Comparison of ENCODE assay signal across 1 cellular context in the genomic region with DNA sequence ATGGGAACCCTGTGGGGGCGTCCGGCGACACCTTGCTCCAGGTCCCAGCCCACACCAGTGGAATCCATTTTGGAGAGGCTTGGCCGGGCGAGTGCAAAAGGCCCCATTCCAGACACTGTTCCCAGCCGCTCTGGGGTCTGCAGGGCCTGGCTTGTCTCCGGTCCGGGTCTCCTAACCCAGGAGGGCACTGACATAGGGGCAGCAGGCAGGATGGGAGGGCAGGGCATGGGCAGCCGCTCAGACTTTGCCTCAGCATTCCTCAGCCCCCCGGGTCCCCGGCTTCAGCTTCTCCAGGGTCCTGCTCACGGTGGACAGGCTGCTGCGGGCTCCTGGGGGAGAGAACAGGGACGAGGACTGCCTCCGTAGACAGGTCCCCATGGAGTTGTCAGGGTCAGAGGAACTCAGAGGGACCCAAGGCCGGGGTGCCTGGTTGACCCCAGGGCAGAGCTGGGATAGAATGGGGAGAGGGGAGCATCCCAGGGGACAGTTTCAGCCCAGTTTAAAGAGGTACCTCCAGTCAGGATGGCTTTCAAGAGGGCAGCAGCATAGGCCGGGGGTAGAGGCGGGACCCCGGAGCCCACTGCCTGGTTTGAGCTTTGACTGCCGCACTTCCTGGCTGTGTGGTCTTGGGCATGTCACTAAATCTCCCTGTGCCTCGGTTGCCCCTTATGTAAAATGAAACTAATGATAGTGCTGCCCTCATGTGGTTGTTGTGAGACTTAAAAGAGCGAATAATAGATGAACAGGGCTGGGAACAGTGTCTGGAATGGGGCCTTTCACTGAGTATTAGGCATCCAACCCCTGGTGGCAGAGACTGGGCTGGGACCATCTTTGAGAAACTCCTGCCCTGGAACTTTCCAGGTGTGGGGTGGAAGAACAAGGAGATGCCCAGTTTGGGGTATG.
TF ChIP-seq lines count a peak whose summit lies in the region.

No MANE protein-coding gene starts in this region.

TF ChIP-seq in H1, 55 proteins besides CTCF, POLR2A, EP300 and RAD21:
- TF ChIP-seq GTF2F1 (IDR thresholded peaks at IDR 0.05; ENCODE audit: borderline replicate concordance, low read depth, low read length) (no peak), HDAC2 (IDR thresholded peaks at IDR 0.05; ENCODE audit: borderline replicate concordance in 1 of 2, low read depth in 2 of 2, low read length in 2 of 2) (no peak), SUZ12 (IDR thresholded peaks at IDR 0.05; ENCODE audit: low read length) (no peak), EGR1 (IDR thresholded peaks at IDR 0.05; ENCODE audit: borderline replicate concordance, low read depth, low read length) (no peak), FOSL1 (IDR thresholded peaks at IDR 0.05; ENCODE audit: insufficient read depth, low read depth, low read length) (no peak), BRCA1 (IDR thresholded peaks at IDR 0.05; ENCODE audit: low read depth, low read length) (no peak), ASH2L (IDR thresholded peaks at IDR 0.05; ENCODE audit: low read length) (no peak)
